1 cellular context compared by ENCODE assay signal in the genomic region with DNA sequence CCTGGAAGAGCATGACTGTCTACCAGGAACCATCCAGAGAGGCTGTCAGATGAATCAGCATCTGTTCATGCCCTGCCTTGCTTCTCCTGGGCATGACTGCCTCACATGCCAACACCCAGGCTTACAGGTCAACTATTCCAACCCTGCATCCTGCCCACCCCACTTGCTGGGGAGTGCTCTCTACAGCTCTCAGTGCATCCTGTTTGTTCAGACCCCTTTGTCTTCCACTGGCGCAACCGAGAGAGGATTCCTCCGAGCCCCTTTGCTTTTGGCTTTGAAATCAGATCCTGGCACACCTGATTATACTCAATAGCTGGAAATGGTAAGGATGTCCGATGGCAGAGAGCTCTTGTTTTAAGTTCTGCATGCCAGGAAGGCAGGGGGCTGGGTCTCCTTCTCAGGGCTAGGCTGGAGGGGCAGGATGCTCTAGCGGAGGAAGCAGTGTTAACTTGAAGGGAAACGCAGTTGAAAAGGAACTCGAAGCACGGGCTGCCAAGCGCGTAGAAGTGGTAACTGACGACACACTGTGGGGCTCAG.
TF ChIP-seq lines count a peak whose summit lies in the region.

No MANE protein-coding gene starts in this region.

TF ChIP-seq in HepG2, 621 proteins besides CTCF, POLR2A, EP300 and RAD21 (continued from another document):
- TF ChIP-seq, protein P1, sequence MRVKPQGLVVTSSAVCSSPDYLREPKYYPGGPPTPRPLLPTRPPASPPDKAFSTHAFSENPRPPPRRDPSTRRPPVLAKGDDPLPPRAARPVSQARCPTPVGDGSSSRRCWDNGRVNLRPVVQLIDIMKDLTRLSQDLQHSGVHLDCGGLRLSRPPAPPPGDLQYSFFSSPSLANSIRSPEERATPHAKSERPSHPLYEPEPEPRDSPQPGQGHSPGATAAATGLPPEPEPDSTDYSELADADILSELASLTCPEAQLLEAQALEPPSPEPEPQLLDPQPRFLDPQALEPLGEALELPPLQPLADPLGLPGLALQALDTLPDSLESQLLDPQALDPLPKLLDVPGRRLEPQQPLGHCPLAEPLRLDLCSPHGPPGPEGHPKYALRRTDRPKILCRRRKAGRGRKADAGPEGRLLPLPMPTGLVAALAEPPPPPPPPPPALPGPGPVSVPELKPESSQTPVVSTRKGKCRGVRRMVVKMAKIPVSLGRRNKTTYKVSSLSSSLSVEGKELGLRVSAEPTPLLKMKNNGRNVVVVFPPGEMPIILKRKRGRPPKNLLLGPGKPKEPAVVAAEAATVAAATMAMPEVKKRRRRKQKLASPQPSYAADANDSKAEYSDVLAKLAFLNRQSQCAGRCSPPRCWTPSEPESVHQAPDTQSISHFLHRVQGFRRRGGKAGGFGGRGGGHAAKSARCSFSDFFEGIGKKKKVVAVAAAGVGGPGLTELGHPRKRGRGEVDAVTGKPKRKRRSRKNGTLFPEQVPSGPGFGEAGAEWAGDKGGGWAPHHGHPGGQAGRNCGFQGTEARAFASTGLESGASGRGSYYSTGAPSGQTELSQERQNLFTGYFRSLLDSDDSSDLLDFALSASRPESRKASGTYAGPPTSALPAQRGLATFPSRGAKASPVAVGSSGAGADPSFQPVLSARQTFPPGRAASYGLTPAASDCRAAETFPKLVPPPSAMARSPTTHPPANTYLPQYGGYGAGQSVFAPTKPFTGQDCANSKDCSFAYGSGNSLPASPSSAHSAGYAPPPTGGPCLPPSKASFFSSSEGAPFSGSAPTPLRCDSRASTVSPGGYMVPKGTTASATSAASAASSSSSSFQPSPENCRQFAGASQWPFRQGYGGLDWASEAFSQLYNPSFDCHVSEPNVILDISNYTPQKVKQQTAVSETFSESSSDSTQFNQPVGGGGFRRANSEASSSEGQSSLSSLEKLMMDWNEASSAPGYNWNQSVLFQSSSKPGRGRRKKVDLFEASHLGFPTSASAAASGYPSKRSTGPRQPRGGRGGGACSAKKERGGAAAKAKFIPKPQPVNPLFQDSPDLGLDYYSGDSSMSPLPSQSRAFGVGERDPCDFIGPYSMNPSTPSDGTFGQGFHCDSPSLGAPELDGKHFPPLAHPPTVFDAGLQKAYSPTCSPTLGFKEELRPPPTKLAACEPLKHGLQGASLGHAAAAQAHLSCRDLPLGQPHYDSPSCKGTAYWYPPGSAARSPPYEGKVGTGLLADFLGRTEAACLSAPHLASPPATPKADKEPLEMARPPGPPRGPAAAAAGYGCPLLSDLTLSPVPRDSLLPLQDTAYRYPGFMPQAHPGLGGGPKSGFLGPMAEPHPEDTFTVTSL (CRISPR knock-in tag; IDR thresholded peaks at IDR 0.05; ENCODE audit: borderline replicate concordance) = no peak
- TF ChIP-seq ZNF614 (CRISPR knock-in tag; IDR thresholded peaks at IDR 0.05; ENCODE audit: borderline replicate concordance) (no peak), ZNF317 (CRISPR knock-in tag; IDR thresholded peaks at IDR 0.05) (no peak), IKZF1 (IDR thresholded peaks at IDR 0.05) (no peak), ZFP36L2 (CRISPR knock-in tag; IDR thresholded peaks at IDR 0.05) (no peak), TOE1 (CRISPR knock-in tag; IDR thresholded peaks at IDR 0.05) (no peak), SMARCC2 (IDR thresholded peaks at IDR 0.05) (no peak), ZSCAN25 (CRISPR knock-in tag; IDR thresholded peaks at IDR 0.05) (no peak), MTA1 (CRISPR knock-in tag; IDR thresholded peaks at IDR 0.05; ENCODE audit: borderline replicate concordance) (no peak), JARID2 (CRISPR knock-in tag; IDR thresholded peaks at IDR 0.05; ENCODE audit: insufficient replicate concordance) (no peak), NFRKB (IDR thresholded peaks at IDR 0.05) (no peak), MXI1 (IDR thresholded peaks at IDR 0.05; ENCODE audit: borderline replicate concordance, low read depth, low read length) (no peak), ELF1 (CRISPR knock-in tag; IDR thresholded peaks at IDR 0.05) (no peak), PRPF4 (IDR thresholded peaks at IDR 0.05; ENCODE audit: low read depth, low read length, poor library complexity, severe bottlenecking) (no peak), ZBTB38 (CRISPR knock-in tag; IDR thresholded peaks at IDR 0.05) (no peak)
- TF ChIP-seq, protein P2, sequence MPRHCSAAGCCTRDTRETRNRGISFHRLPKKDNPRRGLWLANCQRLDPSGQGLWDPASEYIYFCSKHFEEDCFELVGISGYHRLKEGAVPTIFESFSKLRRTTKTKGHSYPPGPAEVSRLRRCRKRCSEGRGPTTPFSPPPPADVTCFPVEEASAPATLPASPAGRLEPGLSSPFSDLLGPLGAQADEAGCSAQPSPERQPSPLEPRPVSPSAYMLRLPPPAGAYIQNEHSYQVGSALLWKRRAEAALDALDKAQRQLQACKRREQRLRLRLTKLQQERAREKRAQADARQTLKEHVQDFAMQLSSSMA (CRISPR knock-in tag; IDR thresholded peaks at IDR 0.05) = no peak
